ENCODE assay signal across 1 cellular context in genomic region chr2:74740395-74741075, GRCh38.
TF ChIP-seq lines count a peak whose summit lies in the region.

No MANE protein-coding gene starts in this region.

TF ChIP-seq in HCT116, 20 proteins besides CTCF, POLR2A, EP300 and RAD21 (continued from another document):
- peak; percentile 69 for TF ChIP-seq ZBTB33 (IDR thresholded peaks at IDR 0.05; ENCODE audit: extremely low read depth, insufficient replicate concordance, low read length)
- TF ChIP-seq YY1 (IDR thresholded peaks at IDR 0.05; ENCODE audit: extremely low read depth, insufficient replicate concordance, low read depth, low read length): no peak
- no peak for TF ChIP-seq TCF7L2 (IDR thresholded peaks at IDR 0.05; ENCODE audit: borderline replicate concordance, extremely low read depth, insufficient read depth, insufficient read length)
- TF ChIP-seq JUND (IDR thresholded peaks at IDR 0.05): peak; percentile 91
- TF ChIP-seq EZH2phosphoT487 (IDR thresholded peaks at IDR 0.05; ENCODE audit: borderline replicate concordance): no peak
- no peak for TF ChIP-seq ELF1 (IDR thresholded peaks at IDR 0.05; ENCODE audit: borderline replicate concordance, low read depth)
- peak; percentile 96 for TF ChIP-seq MAX (IDR thresholded peaks at IDR 0.05)
- peak; percentile 97 for TF ChIP-seq CBX3 (IDR thresholded peaks at IDR 0.05; ENCODE audit: low read depth)
- TF ChIP-seq ZFX (IDR thresholded peaks at IDR 0.05): no peak
TF ChIP-seq in HCT116: peak in this region for 11.
